2 cellular contexts compared by ENCODE assay signal in the genomic region with DNA sequence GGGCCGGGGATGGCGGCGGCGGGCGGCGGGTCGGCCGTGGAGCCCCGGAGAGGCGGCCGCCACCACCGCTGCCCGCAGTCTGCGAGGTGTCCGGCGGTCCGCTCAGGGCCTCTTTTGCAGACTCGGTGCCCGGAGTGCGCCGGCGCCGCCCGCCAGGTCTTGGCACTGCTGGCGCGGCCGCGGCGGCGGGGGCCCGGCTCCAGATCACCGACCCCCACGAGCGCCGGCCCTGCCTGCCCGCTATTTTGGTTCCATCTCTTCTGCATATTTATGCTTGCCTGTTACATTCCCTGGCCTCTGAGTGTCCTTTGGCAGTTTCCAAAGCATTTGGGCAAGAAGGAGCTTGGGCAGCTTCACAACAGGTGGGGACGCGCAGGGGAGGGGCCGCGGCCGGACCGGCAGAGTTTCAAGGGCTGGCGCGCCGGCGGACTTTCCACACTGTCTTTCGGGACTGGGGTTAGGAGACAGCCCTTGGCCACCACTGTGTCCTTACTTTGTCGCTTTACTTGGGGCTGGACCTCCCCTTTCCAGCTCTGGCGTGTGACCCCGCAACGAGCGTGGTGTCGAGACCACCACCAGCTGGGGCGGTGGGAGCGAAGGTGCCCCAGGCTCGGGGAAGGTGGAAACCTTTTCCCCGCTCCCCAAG.
TF ChIP-seq lines count a peak whose summit lies in the region.

No MANE protein-coding gene starts in this region.

TF ChIP-seq in HEK293T, 16 proteins besides CTCF, POLR2A, EP300 and RAD21:
- no peak for TF ChIP-seq NFRKB (IDR thresholded peaks at IDR 0.05)

TF ChIP-seq in H1, 55 proteins besides CTCF, POLR2A, EP300 and RAD21:
- TF ChIP-seq SAP30 (IDR thresholded peaks at IDR 0.05; ENCODE audit: insufficient read depth, insufficient replicate concordance, low read length), result no peak
- peak; percentile 15 for TF ChIP-seq TAF7 (optimal IDR thresholded peaks at IDR 0.05; ENCODE audit: borderline replicate concordance, low read depth, low read length)
- no peak; the same call in 1 of the 2 replicates for TF ChIP-seq RBBP5 (IDR thresholded peaks at IDR 0.05; ENCODE audit: borderline replicate concordance, low read depth, low read length)
- TF ChIP-seq, protein P1, sequence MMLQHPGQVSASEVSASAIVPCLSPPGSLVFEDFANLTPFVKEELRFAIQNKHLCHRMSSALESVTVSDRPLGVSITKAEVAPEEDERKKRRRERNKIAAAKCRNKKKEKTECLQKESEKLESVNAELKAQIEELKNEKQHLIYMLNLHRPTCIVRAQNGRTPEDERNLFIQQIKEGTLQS (IDR thresholded peaks at IDR 0.05; ENCODE audit: insufficient read depth, low read depth, low read length), result no peak
- TF ChIP-seq, protein P2, sequence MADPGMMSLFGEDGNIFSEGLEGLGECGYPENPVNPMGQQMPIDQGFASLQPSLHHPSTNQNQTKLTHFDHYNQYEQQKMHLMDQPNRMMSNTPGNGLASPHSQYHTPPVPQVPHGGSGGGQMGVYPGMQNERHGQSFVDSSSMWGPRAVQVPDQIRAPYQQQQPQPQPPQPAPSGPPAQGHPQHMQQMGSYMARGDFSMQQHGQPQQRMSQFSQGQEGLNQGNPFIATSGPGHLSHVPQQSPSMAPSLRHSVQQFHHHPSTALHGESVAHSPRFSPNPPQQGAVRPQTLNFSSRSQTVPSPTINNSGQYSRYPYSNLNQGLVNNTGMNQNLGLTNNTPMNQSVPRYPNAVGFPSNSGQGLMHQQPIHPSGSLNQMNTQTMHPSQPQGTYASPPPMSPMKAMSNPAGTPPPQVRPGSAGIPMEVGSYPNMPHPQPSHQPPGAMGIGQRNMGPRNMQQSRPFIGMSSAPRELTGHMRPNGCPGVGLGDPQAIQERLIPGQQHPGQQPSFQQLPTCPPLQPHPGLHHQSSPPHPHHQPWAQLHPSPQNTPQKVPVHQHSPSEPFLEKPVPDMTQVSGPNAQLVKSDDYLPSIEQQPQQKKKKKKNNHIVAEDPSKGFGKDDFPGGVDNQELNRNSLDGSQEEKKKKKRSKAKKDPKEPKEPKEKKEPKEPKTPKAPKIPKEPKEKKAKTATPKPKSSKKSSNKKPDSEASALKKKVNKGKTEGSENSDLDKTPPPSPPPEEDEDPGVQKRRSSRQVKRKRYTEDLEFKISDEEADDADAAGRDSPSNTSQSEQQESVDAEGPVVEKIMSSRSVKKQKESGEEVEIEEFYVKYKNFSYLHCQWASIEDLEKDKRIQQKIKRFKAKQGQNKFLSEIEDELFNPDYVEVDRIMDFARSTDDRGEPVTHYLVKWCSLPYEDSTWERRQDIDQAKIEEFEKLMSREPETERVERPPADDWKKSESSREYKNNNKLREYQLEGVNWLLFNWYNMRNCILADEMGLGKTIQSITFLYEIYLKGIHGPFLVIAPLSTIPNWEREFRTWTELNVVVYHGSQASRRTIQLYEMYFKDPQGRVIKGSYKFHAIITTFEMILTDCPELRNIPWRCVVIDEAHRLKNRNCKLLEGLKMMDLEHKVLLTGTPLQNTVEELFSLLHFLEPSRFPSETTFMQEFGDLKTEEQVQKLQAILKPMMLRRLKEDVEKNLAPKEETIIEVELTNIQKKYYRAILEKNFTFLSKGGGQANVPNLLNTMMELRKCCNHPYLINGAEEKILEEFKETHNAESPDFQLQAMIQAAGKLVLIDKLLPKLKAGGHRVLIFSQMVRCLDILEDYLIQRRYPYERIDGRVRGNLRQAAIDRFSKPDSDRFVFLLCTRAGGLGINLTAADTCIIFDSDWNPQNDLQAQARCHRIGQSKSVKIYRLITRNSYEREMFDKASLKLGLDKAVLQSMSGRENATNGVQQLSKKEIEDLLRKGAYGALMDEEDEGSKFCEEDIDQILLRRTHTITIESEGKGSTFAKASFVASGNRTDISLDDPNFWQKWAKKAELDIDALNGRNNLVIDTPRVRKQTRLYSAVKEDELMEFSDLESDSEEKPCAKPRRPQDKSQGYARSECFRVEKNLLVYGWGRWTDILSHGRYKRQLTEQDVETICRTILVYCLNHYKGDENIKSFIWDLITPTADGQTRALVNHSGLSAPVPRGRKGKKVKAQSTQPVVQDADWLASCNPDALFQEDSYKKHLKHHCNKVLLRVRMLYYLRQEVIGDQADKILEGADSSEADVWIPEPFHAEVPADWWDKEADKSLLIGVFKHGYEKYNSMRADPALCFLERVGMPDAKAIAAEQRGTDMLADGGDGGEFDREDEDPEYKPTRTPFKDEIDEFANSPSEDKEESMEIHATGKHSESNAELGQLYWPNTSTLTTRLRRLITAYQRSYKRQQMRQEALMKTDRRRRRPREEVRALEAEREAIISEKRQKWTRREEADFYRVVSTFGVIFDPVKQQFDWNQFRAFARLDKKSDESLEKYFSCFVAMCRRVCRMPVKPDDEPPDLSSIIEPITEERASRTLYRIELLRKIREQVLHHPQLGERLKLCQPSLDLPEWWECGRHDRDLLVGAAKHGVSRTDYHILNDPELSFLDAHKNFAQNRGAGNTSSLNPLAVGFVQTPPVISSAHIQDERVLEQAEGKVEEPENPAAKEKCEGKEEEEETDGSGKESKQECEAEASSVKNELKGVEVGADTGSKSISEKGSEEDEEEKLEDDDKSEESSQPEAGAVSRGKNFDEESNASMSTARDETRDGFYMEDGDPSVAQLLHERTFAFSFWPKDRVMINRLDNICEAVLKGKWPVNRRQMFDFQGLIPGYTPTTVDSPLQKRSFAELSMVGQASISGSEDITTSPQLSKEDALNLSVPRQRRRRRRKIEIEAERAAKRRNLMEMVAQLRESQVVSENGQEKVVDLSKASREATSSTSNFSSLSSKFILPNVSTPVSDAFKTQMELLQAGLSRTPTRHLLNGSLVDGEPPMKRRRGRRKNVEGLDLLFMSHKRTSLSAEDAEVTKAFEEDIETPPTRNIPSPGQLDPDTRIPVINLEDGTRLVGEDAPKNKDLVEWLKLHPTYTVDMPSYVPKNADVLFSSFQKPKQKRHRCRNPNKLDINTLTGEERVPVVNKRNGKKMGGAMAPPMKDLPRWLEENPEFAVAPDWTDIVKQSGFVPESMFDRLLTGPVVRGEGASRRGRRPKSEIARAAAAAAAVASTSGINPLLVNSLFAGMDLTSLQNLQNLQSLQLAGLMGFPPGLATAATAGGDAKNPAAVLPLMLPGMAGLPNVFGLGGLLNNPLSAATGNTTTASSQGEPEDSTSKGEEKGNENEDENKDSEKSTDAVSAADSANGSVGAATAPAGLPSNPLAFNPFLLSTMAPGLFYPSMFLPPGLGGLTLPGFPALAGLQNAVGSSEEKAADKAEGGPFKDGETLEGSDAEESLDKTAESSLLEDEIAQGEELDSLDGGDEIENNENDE (IDR thresholded peaks at IDR 0.05; ENCODE audit: insufficient replicate concordance, low read length), result no peak
- no peak for TF ChIP-seq SIX5 (IDR thresholded peaks at IDR 0.05; ENCODE audit: low read depth, low read length)
- no peak for TF ChIP-seq CEBPB (IDR thresholded peaks at IDR 0.05; ENCODE audit: low read depth, low read length)
- 0 out of 2 replicates have a peak, but pooled peaks have one; percentile 17 for TF ChIP-seq TBP (IDR thresholded peaks at IDR 0.05; ENCODE audit: low read depth, low read length)
- TF ChIP-seq CHD2 (IDR thresholded peaks at IDR 0.05; ENCODE audit: low read length), result no peak
- TF ChIP-seq HDAC2 (IDR thresholded peaks at IDR 0.05; ENCODE audit: borderline replicate concordance in 1 of 2, low read depth in 2 of 2, low read length in 2 of 2), result no peak
- no peak for TF ChIP-seq GTF2F1 (IDR thresholded peaks at IDR 0.05; ENCODE audit: borderline replicate concordance, low read depth, low read length)
- no peak; the same call in 1 of the 2 replicates for TF ChIP-seq POLR2AphosphoS5 (IDR thresholded peaks at IDR 0.05; ENCODE audit: low read depth, low read length)
- TF ChIP-seq HDAC6 (IDR thresholded peaks at IDR 0.05; ENCODE audit: low read depth, low read length), result no peak
- peak in 1 of 2 experiments; percentile 55; a peak in 1 of 4 replicates for TF ChIP-seq SIN3A (conservative IDR thresholded peaks at IDR 0.05 in 1 of 2, IDR thresholded peaks at IDR 0.05 in 1 of 2; ENCODE audit: low read depth in 1 of 2, low read length in 2 of 2)
- TF ChIP-seq KDM4A (IDR thresholded peaks at IDR 0.05; ENCODE audit: low read depth, low read length, severe bottlenecking), result peak; percentile 30
- peak; percentile 59 for TF ChIP-seq TAF1 (IDR thresholded peaks at IDR 0.05; ENCODE audit: low read depth, low read length)
- no peak for TF ChIP-seq CREB1 (IDR thresholded peaks at IDR 0.05)
- TF ChIP-seq KDM5A (IDR thresholded peaks at IDR 0.05; ENCODE audit: low read length), result no peak
- no peak for TF ChIP-seq ZNF274 (IDR thresholded peaks at IDR 0.05; ENCODE audit: borderline replicate concordance, extremely low read depth, low read length)
- no peak for TF ChIP-seq RFX5 (IDR thresholded peaks at IDR 0.05; ENCODE audit: borderline replicate concordance, low read depth, low read length)
- TF ChIP-seq ASH2L (IDR thresholded peaks at IDR 0.05; ENCODE audit: low read length), result peak; percentile 26
- no peak for TF ChIP-seq SP1 (IDR thresholded peaks at IDR 0.05; ENCODE audit: low read depth, low read length)
- peak; percentile 47 for TF ChIP-seq PHF8 (conservative IDR thresholded peaks at IDR 0.05; ENCODE audit: low read depth, low read length)
